In genomic region chr5:132963175-132964104, GRCh38 we compare ENCODE assay signal across 8 cellular contexts. TPM values are rescaled to one million over a fixed set of nuclear protein-coding genes. Genes with fewer than 3 reads are reported as not detected.
DNase-seq lines count a peak whose midpoint lies in the region; ATAC-seq and TF ChIP-seq lines count a peak whose summit lies in the region.

Gene AFF4, minus strand, starts transcription at chr5:132963634. Its CDS starts 26,445 bp downstream, at chr5:132937189.

- H3K4me1 Mint-ChIP-seq in GM23338 (no peaks in the 10 kb centered on the region; the same call in 1 of the 3 replicates), neural progenitor cell (peaks cover 19% of the 10 kb centered on the region)

- peak within 1 kb of the TSS; percentile 99 for H3K4me3 Mint-ChIP-seq in GM23338
- H3K4me3 Mint-ChIP-seq in neural progenitor cell: peak within 1 kb of the TSS; percentile 95

- H2AFZ ChIP-seq in GM23338: peak within 1 kb of the TSS; percentile 54; the same call in 1 of the 2 replicates
- H2AFZ ChIP-seq in neural progenitor cell (replicated peaks): peak within 1 kb of the TSS; percentile 89

- H3K4me1 ChIP-seq in GM23338 (ENCODE audit: insufficient read depth) (0 out of 2 replicates have a peak, but pooled peaks cover 6% of the 10 kb centered on the region), neural progenitor cell (peaks cover 9% of the 10 kb centered on the region)

- H4K20me1 ChIP-seq in GM23338 (replicated peaks; ENCODE audit: insufficient read depth) (peaks cover 15% of the 10 kb centered on the region), neural progenitor cell (ENCODE audit: low read depth) (peaks cover 28% of the 10 kb centered on the region)

- no peaks in the 10 kb centered on the region for H3K9me3 ChIP-seq in neural progenitor cell (ENCODE audit: low read depth)

- H3K27ac ChIP-seq in GM23338 (ENCODE audit: low read depth): peak within 1 kb of the TSS; percentile 97
- H3K27ac ChIP-seq in neural progenitor cell: peak within 1 kb of the TSS; percentile 95

- peak within 1 kb of the TSS; percentile 95 for H3K9ac ChIP-seq in neural progenitor cell

- H3K4me3 ChIP-seq in GM23338 (peak within 1 kb of the TSS; percentile 70), foreskin fibroblast (ENCODE audit: low read depth in 1 of 2, low read length in 2 of 2) (peak within 1 kb of the TSS; percentile 67 to 96), neural progenitor cell (peak within 1 kb of the TSS; percentile 84)

- H3K36me3 ChIP-seq in GM23338 (ENCODE audit: insufficient read depth): no peaks in the 10 kb centered on the region
- H3K36me3 ChIP-seq in neural progenitor cell: no peaks in the 10 kb centered on the region

- H3K27ac Mint-ChIP-seq in GM23338 (peak within 1 kb of the TSS; percentile 99), neural progenitor cell (peak within 1 kb of the TSS; percentile 98)

- H3K27me3 ChIP-seq in GM23338 (ENCODE audit: insufficient read depth): no peaks in the 10 kb centered on the region
- no peaks in the 10 kb centered on the region for H3K27me3 ChIP-seq in neural progenitor cell

- no peaks in the 10 kb centered on the region for H3K9me2 ChIP-seq in GM23338 (ENCODE audit: insufficient read depth)

- H3K9me3 Mint-ChIP-seq in GM23338 (no peaks in the 10 kb centered on the region), neural progenitor cell (peaks cover 4% of the 10 kb centered on the region)

- no peaks in the 10 kb centered on the region for H3K27me3 Mint-ChIP-seq in GM23338 (ENCODE audit: insufficient read depth, low read depth, poor library complexity)
- H3K27me3 Mint-ChIP-seq in neural progenitor cell (ENCODE audit: insufficient read depth, low read depth): no peaks in the 10 kb centered on the region

- DNase-seq in EL (peak; percentile 96), GM23338 (ENCODE audit: low spot score) (peak; percentile 98), LHCN-M2 (ENCODE audit: low read depth) (peak; percentile 96), SHP77 (lab: John Stamatoyannopoulos, UW) (peak; percentile 87 to 93), activated gamma-delta T cell treated with Interleukin-2 at 50 U/mL for 16 hours (peak; percentile 81), foreskin fibroblast (peak; percentile 98 to 99), neural progenitor cell (ENCODE audit: low spot score) (peak; percentile 98), stromal cell of bone marrow (ENCODE audit: low read depth) (peak; percentile 93)

- peaks cover 7% of the 10 kb centered on the region; the same call in 1 of the 2 replicates for H3F3A ChIP-seq in GM23338 (replicated peaks; ENCODE audit: low read depth)
- peaks cover 23% of the 10 kb centered on the region for H3F3A ChIP-seq in neural progenitor cell (ENCODE audit: low read depth)

- peaks cover 50% of the 10 kb centered on the region for H3K79me2 ChIP-seq in GM23338 (replicated peaks; ENCODE audit: insufficient read depth)
- H3K79me2 ChIP-seq in neural progenitor cell (ENCODE audit: low read depth): peaks cover 50% of the 10 kb centered on the region

- H3K4me2 ChIP-seq in GM23338 (peak within 1 kb of the TSS; percentile 78), neural progenitor cell (peak within 1 kb of the TSS; percentile 96)

- ATAC-seq in GM23338: peak; percentile 92

- TF ChIP-seq CTCF in GM23338 (conservative IDR thresholded peaks at IDR 0.05; ENCODE audit: low read depth in 2 of 2) (no peak), foreskin fibroblast (IDR thresholded peaks at IDR 0.05; ENCODE audit: low read depth, low read length) (no peak), neural progenitor cell (IDR thresholded peaks at IDR 0.05) (no peak)

- peaks cover 3% of the 10 kb centered on the region; the same call in 1 of the 3 replicates for H3K36me3 Mint-ChIP-seq in GM23338 (ENCODE audit: low read depth)
- H3K36me3 Mint-ChIP-seq in neural progenitor cell: peaks cover 10% of the 10 kb centered on the region

TF ChIP-seq in GM23338, 12 proteins besides CTCF, POLR2A, EP300 and RAD21 (continues in another document):
- TF ChIP-seq POLR2AphosphoS5 (IDR thresholded peaks at IDR 0.05; ENCODE audit: low read depth): peak; percentile 92
- TF ChIP-seq CREB1 (CRISPR knock-in tag; IDR thresholded peaks at IDR 0.05; ENCODE audit: low read depth): peak; percentile 79
- TF ChIP-seq REST (IDR thresholded peaks at IDR 0.05; ENCODE audit: unreplicated experiment): peak; percentile 27
- TF ChIP-seq EZH2phosphoT487 (IDR thresholded peaks at IDR 0.05; ENCODE audit: unreplicated experiment): no peak
- TF ChIP-seq NANOG (IDR thresholded peaks at IDR 0.05; ENCODE audit: borderline replicate concordance): no peak

RNA-seq across cellular contexts. Expression of gene AFF4, which starts in this region (rescaled TPM):
- 46.3 and 50.9 TPM in 2 replicates for total RNA-seq in GM23338 (2014; rRNA removed; shearing (Covaris generic))
- polyA plus RNA-seq in GM23338 (2016; fragmentation: Nextera tagmentation; extraction: Ambion mirVana): 25.2 and 31.3 TPM in 2 replicates
- total RNA-seq in LHCN-M2 (2014; rRNA removed) (47.4 and 59.1 TPM in 2 replicates), neural progenitor cell (ENCODE audit: low replicate concordance) (48.7 and 63.6 TPM in 2 replicates)
- polyA plus RNA-seq in LHCN-M2 (2012): 18.6 TPM

Comparison
In these comparisons a context has a peak if more than half of its experiments do, and no peak if none do; other contexts are left out.
1. Peak in every context shown above with its lines: DNase-seq, ATAC-seq, H3K4me3 ChIP-seq and H3K27ac ChIP-seq.